In the genomic region with DNA sequence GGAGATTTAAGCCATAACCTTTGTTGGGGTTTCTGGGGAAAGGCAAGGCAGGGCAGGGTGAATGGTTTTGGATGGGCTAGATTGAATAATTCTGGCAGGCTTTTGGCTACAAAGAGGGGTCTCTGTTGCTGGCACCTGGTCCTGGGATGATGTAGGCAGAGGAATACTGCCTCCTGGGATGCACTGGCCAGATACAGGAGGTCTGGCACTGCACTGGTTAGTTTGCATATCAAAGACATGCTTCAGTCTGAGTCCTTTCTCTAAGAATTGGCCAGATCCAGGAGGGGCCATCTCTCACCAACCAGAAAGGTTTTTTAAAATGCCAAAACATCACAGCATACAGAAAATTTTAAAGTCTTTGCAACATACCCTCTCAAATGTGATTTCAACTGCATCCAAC, we compare ENCODE assay signal across 1 cellular context.
TF ChIP-seq lines count a peak whose summit lies in the region.

No MANE protein-coding gene starts in this region.

TF ChIP-seq in GM23338, 12 proteins besides CTCF, POLR2A, EP300 and RAD21:
- TF ChIP-seq CREB1 (CRISPR knock-in tag; IDR thresholded peaks at IDR 0.05; ENCODE audit: low read depth): no peak
- TF ChIP-seq EZH2phosphoT487 (IDR thresholded peaks at IDR 0.05; ENCODE audit: unreplicated experiment): no peak
- no peak for TF ChIP-seq JUNB (IDR thresholded peaks at IDR 0.05; ENCODE audit: unreplicated experiment)
- TF ChIP-seq EZH2 (IDR thresholded peaks at IDR 0.05; ENCODE audit: low read depth, unreplicated experiment): no peak
- no peak for TF ChIP-seq ZNF331 (CRISPR knock-in tag; IDR thresholded peaks at IDR 0.05; ENCODE audit: low read depth)
- TF ChIP-seq ZNF114 (CRISPR knock-in tag; IDR thresholded peaks at IDR 0.05): no peak
- TF ChIP-seq NANOG (IDR thresholded peaks at IDR 0.05; ENCODE audit: borderline replicate concordance): no peak
- TF ChIP-seq, protein P1, sequence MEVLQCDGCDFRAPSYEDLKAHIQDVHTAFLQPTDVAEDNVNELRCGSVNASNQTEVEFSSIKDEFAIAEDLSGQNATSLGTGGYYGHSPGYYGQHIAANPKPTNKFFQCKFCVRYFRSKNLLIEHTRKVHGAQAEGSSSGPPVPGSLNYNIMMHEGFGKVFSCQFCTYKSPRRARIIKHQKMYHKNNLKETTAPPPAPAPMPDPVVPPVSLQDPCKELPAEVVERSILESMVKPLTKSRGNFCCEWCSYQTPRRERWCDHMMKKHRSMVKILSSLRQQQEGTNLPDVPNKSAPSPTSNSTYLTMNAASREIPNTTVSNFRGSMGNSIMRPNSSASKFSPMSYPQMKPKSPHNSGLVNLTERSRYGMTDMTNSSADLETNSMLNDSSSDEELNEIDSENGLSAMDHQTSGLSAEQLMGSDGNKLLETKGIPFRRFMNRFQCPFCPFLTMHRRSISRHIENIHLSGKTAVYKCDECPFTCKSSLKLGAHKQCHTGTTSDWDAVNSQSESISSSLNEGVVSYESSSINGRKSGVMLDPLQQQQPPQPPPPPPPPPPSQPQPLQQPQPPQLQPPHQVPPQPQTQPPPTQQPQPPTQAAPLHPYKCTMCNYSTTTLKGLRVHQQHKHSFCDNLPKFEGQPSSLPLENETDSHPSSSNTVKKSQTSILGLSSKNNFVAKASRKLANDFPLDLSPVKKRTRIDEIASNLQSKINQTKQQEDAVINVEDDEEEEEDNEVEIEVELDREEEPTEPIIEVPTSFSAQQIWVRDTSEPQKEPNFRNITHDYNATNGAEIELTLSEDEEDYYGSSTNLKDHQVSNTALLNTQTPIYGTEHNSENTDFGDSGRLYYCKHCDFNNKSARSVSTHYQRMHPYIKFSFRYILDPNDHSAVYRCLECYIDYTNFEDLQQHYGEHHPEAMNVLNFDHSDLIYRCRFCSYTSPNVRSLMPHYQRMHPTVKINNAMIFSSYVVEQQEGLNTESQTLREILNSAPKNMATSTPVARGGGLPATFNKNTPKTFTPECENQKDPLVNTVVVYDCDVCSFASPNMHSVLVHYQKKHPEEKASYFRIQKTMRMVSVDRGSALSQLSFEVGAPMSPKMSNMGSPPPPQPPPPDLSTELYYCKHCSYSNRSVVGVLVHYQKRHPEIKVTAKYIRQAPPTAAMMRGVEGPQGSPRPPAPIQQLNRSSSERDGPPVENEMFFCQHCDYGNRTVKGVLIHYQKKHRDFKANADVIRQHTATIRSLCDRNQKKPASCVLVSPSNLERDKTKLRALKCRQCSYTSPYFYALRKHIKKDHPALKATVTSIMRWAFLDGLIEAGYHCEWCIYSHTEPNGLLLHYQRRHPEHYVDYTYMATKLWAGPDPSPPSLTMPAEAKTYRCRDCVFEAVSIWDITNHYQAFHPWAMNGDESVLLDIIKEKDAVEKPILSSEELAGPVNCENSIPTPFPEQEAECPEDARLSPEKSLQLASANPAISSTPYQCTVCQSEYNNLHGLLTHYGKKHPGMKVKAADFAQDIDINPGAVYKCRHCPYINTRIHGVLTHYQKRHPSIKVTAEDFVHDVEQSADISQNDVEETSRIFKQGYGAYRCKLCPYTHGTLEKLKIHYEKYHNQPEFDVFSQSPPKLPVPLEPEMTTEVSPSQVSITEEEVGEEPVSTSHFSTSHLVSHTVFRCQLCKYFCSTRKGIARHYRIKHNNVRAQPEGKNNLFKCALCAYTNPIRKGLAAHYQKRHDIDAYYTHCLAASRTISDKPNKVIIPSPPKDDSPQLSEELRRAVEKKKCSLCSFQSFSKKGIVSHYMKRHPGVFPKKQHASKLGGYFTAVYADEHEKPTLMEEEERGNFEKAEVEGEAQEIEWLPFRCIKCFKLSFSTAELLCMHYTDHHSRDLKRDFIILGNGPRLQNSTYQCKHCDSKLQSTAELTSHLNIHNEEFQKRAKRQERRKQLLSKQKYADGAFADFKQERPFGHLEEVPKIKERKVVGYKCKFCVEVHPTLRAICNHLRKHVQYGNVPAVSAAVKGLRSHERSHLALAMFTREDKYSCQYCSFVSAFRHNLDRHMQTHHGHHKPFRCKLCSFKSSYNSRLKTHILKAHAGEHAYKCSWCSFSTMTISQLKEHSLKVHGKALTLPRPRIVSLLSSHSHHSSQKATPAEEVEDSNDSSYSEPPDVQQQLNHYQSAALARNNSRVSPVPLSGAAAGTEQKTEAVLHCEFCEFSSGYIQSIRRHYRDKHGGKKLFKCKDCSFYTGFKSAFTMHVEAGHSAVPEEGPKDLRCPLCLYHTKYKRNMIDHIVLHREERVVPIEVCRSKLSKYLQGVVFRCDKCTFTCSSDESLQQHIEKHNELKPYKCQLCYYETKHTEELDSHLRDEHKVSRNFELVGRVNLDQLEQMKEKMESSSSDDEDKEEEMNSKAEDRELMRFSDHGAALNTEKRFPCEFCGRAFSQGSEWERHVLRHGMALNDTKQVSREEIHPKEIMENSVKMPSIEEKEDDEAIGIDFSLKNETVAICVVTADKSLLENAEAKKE (CRISPR knock-in tag; IDR thresholded peaks at IDR 0.05): no peak
- TF ChIP-seq POLR2AphosphoS5 (IDR thresholded peaks at IDR 0.05; ENCODE audit: low read depth): no peak
- TF ChIP-seq STAT1 (IDR thresholded peaks at IDR 0.05; ENCODE audit: unreplicated experiment): no peak
- no peak for TF ChIP-seq REST (IDR thresholded peaks at IDR 0.05; ENCODE audit: unreplicated experiment)
- no peak for TF ChIP-seq ETS1 (IDR thresholded peaks at IDR 0.05)
TF ChIP-seq in GM23338: peak in this region for 0.
